Comparison of ENCODE assay signal across 7 cellular contexts in the genomic region with DNA sequence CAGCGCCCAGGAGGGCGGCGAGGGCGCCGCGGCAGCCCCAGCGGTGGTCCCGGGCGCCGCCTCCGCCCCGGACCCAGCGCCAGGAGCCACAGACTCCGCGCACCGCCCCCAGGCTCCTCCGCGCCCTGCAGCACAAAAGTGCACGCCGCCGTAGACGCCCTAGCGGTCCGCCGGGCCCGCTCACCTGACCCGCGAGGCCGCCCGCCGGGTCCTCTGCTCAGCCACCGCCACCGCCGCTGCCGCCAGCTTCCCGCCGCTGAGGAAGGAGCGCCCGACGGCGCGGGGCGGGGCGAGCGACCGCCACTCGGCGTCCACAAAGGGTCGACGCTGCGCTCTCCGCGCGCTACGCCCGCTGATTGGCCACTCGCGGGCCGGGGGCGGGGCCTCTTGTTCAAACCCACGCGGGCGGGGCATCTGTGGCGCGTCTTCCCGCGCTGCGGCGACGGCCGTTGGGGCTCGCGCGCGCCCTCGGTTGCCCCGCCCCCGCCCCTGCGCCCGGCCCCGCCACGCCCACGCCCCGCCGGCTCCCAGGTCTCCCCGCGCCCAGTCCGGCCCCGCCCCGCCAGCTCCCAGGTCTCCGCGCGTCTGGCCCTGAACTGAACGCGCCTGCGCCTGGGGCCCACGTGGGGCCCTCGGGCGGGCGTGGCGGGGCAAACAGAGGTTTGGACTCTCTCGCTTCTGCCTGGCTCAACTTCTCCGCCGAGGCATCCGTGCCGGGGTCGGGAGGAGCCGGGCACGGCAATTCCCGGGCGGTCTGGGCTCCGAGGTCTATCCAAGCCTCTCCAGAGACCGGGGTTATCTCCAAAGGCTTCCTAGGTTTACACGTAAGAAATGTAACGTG. TPM values are rescaled to one million over a fixed set of nuclear protein-coding genes. Genes with fewer than 3 reads are reported as not detected.
DNase-seq lines count a peak whose midpoint lies in the region; ATAC-seq lines count a peak whose summit lies in the region.

A gene (minus strand): TSS at position 269 of the 841 bp plus-strand sequence. CDS start 9,154 bp downstream, outside the sequence.

- intact Hi-C loops in sciatic nerve (cut with DNase I) = loop anchor here (2.0 kb wide), 1 partner anchor 42 kb away; a partner anchor contains a TSS

- DNase-seq in NCI-H2029 treated with DMSO at 0.1 percent for 48 hours (lab: John Stamatoyannopoulos, UW) (peak; percentile 23), T1000 (lab: John Stamatoyannopoulos, UW) (peak; percentile 93), astrocyte of the hippocampus (ENCODE audit: low read depth, low spot score) (peak; percentile 99), hippocampal formation (lab: John Stamatoyannopoulos, UW) (peak; percentile 94 to 97), sciatic nerve (ENCODE audit: low spot score) (peak; percentile 97)

- ATAC-seq in GM18517 (IDR thresholded peaks at IDR 0.05; ENCODE audit: unreplicated experiment) = peak; percentile 63
- peak; percentile 74 for ATAC-seq in HG03025 (IDR thresholded peaks at IDR 0.05; ENCODE audit: low FRiP score, unreplicated experiment)
- ATAC-seq in sciatic nerve = peak; percentile 98

RNA-seq across cellular contexts. Expression of the gene that starts here (rescaled TPM):
- total RNA-seq in sciatic nerve = 5.5 TPM

Comparison
In these comparisons a context has a peak if more than half of its experiments do, and no peak if none do; other contexts are left out.
1. Peak in every context shown above with its lines: DNase-seq and ATAC-seq.
2. DNase-seq: peak in every context shown above with its lines; median percentile 99 in astrocyte of the hippocampus; 97 in sciatic nerve; 96 in hippocampal formation; 93 in T1000; 23 in NCI-H2029 treated with DMSO at 0.1 percent for 48 hours.